Comparison of ENCODE assay signal across 17 cellular contexts in genomic region chr2:238868067-238868524, GRCh38. TPM values are rescaled to one million over a fixed set of nuclear protein-coding genes. Genes with fewer than 3 reads are reported as not detected.
A peak's percentile ranks its signal among the peaks of the same experiment; 100 is the strongest.
DNase-seq lines count a peak whose midpoint lies in the region; ATAC-seq and TF ChIP-seq lines count a peak whose summit lies in the region.
"Had no signal": no experiment of that assay in that cellular context is flagged by ENCODE, and none has a peak within 500 bp of the region (broad histone marks: within the 10 kb centered on the region; RNA-seq: fewer than 3 reads in every experiment).

No MANE protein-coding gene starts in this region.

- no peak overlapping the region for H2AFZ ChIP-seq in hepatocyte
- H2AFZ ChIP-seq: PC-9 had no signal

- intact Hi-C loops in ascending aorta (cut with DNase I) (loop anchor here (10.0 kb wide), 2 partner anchors 273 to 433 kb away; no protein-coding TSS in a partner anchor), stomach (cut with DNase I; ENCODE audit: low total_unique reads) (no loop called here)

- H3K79me2 ChIP-seq in hepatocyte: peaks cover 20% of the 10 kb centered on the region

- WGBS in hepatocyte (ENCODE audit: low lambda C conversion rate, missing lambda C conversion rate): 66% methylated on average over 10 of the region's 10 CpGs
- 64 to 78% (median 70%) methylated on average over 10 of the region's 10 CpGs for WGBS in stomach, 5 donors

- H3K27ac ChIP-seq in ascending aorta: peak overlapping the region; percentile 86 to 92
- H3K27ac ChIP-seq in hepatocyte: peak overlapping the region; percentile 6
- peak overlapping the region in 4 of 5 donors; percentile 47 to 84 (median 69) for H3K27ac ChIP-seq in stomach
- H3K27ac ChIP-seq: C4-2B, PC-9, thyroid gland had no signal

- H3K27me3 Mint-ChIP-seq in activated naive CD8-positive, alpha-beta T cell treated with anti-CD3 and anti-CD28 coated beads, Interleukin-2, amount 50 U/mL, for 24 hours: peaks cover 13% of the 10 kb centered on the region

- peak; percentile 56 for DNase-seq in ELR (ENCODE audit: low read depth)
- peak in 1 of 2 donors; percentile 85 for DNase-seq in ascending aorta (ENCODE audit: low spot score in 2 of 2)
- no peak for DNase-seq in hepatocyte (ENCODE audit: low spot score)
- no peak for DNase-seq in stomach
- no peak for DNase-seq in activated naive CD8-positive, alpha-beta T cell treated with anti-CD3 and anti-CD28 coated beads, Interleukin-2, amount 50 U/mL, for 24 hours
- DNase-seq in LoVo (ENCODE audit: low spot score): no peak
- no peak for DNase-seq in epidermal melanocyte (ENCODE audit: insufficient read length, low spot score)
- DNase-seq: DMS79 treated with DMSO at 0.1 percent for 48 hours, NCI-H1105, nucleus accumbens, PC-9, thyroid gland had no signal

- TF ChIP-seq CTCF in ascending aorta (IDR thresholded peaks at IDR 0.05) (no peak), hepatocyte (IDR thresholded peaks at IDR 0.05; ENCODE audit: poor library complexity) (no peak), stomach (IDR thresholded peaks at IDR 0.05) (no peak)

- H3K9me2 ChIP-seq in hepatocyte (replicated peaks; ENCODE audit: insufficient read depth): no peaks in the 10 kb centered on the region

- H3K4me1 ChIP-seq in ascending aorta: peaks cover 26 to 51% of the 10 kb centered on the region in 2 donors
- peaks cover 49% of the 10 kb centered on the region for H3K4me1 ChIP-seq in hepatocyte (ENCODE audit: insufficient read depth)
- peaks cover 38 to 66% (median 52%) of the 10 kb centered on the region in 4 donors for H3K4me1 ChIP-seq in stomach

- no peaks in the 10 kb centered on the region for H3K36me3 Mint-ChIP-seq in activated naive CD8-positive, alpha-beta T cell treated with anti-CD3 and anti-CD28 coated beads, Interleukin-2, amount 50 U/mL, for 24 hours (ENCODE audit: low read depth)
- H3K36me3 Mint-ChIP-seq: activated naive CD4-positive, alpha-beta T cell treated with anti-CD3 and anti-CD28 coated beads, Interleukin-2, amount 50 U/mL, for 24 hours had no signal

- peaks cover 6% of the 10 kb centered on the region for H3K4me1 Mint-ChIP-seq in activated naive CD8-positive, alpha-beta T cell treated with anti-CD3 and anti-CD28 coated beads, Interleukin-2, amount 50 U/mL, for 24 hours
- H3K4me1 Mint-ChIP-seq: activated naive CD4-positive, alpha-beta T cell treated with anti-CD3 and anti-CD28 coated beads, Interleukin-2, amount 50 U/mL, for 24 hours had no signal

- H3K36me3 ChIP-seq in ascending aorta (no peaks in the 10 kb centered on the region), hepatocyte (replicated peaks; ENCODE audit: insufficient read depth, low read depth) (no peaks in the 10 kb centered on the region), stomach (no peaks in the 10 kb centered on the region)
- H3K36me3 ChIP-seq: thyroid gland had no signal

- H3K4me3 ChIP-seq in ascending aorta (peak overlapping the region in 1 of 2 donors; percentile 23), hepatocyte (no peak overlapping the region), stomach (no peak overlapping the region)
- H3K4me3 ChIP-seq: GM12878, PC-9, thyroid gland had no signal

- no peaks in the 10 kb centered on the region for H3K27me3 ChIP-seq in ascending aorta
- no peaks in the 10 kb centered on the region for H3K27me3 ChIP-seq in hepatocyte
- H3K27me3 ChIP-seq in stomach: no peaks in the 10 kb centered on the region
- H3K27me3 ChIP-seq: thyroid gland had no signal

- TF ChIP-seq EP300 in stomach (IDR thresholded peaks at IDR 0.05): no peak

- H3K4me2 ChIP-seq in hepatocyte: no peak overlapping the region
- H3K4me2 ChIP-seq: PC-9 had no signal

- no peak for TF ChIP-seq POLR2A in stomach (IDR thresholded peaks at IDR 0.05)

- H3K27ac Mint-ChIP-seq in activated naive CD8-positive, alpha-beta T cell treated with anti-CD3 and anti-CD28 coated beads, Interleukin-2, amount 50 U/mL, for 24 hours: no peak overlapping the region
- H3K27ac Mint-ChIP-seq: activated naive CD4-positive, alpha-beta T cell treated with anti-CD3 and anti-CD28 coated beads, Interleukin-2, amount 50 U/mL, for 24 hours; T-helper 1 cell treated with Interleukin-12 subunit alpha and Interleukin-12 subunit beta and Interleukin-4 antibody, amounts not matched to agents 30 μg/mL and 1 μg/mL, for 36 hours had no signal

- no peaks in the 10 kb centered on the region for H4K20me1 ChIP-seq in hepatocyte (ENCODE audit: insufficient read depth, poor library complexity, severe bottlenecking)

- no peak for ATAC-seq in activated naive CD8-positive, alpha-beta T cell treated with anti-CD3 and anti-CD28 coated beads, Interleukin-2, amount 50 U/mL, for 24 hours
- ATAC-seq in HG03095 (IDR thresholded peaks at IDR 0.05; ENCODE audit: unreplicated experiment): no peak
- ATAC-seq: GM12878 had no signal

- no peaks in the 10 kb centered on the region for H3K9me3 ChIP-seq in ascending aorta
- H3K9me3 ChIP-seq in hepatocyte (ENCODE audit: low read depth): no peaks in the 10 kb centered on the region
- no peaks in the 10 kb centered on the region for H3K9me3 ChIP-seq in stomach
- H3K9me3 ChIP-seq: thyroid gland had no signal

- no peak overlapping the region for H3K4me3 Mint-ChIP-seq in activated naive CD8-positive, alpha-beta T cell treated with anti-CD3 and anti-CD28 coated beads, Interleukin-2, amount 50 U/mL, for 24 hours
- H3K4me3 Mint-ChIP-seq: activated naive CD4-positive, alpha-beta T cell treated with anti-CD3 and anti-CD28 coated beads, Interleukin-2, amount 50 U/mL, for 24 hours; T-helper 1 cell treated with Interleukin-12 subunit alpha and Interleukin-12 subunit beta and Interleukin-4 antibody, amounts not matched to agents 30 μg/mL and 1 μg/mL, for 36 hours had no signal

- no peaks in the 10 kb centered on the region for H3K9me3 Mint-ChIP-seq in activated naive CD8-positive, alpha-beta T cell treated with anti-CD3 and anti-CD28 coated beads, Interleukin-2, amount 50 U/mL, for 24 hours
- H3K9me3 Mint-ChIP-seq: activated naive CD4-positive, alpha-beta T cell treated with anti-CD3 and anti-CD28 coated beads, Interleukin-2, amount 50 U/mL, for 24 hours; T-helper 1 cell treated with Interleukin-12 subunit alpha and Interleukin-12 subunit beta and Interleukin-4 antibody, amounts not matched to agents 30 μg/mL and 1 μg/mL, for 36 hours had no signal

RNA-seq across cellular contexts. Expression of gene TWIST2, which starts 20.2 kb away (rescaled TPM):
- 108 TPM for total RNA-seq in ascending aorta
- 19.7 and 21.1 TPM in 2 replicates for total RNA-seq in hepatocyte
- 11.3 and 13.5 TPM in 2 replicates for polyA plus RNA-seq in hepatocyte
- total RNA-seq in stomach: 10 to 100 TPM in 3 of 5 donors, 1 to 10 TPM in 1, under 1 TPM in 1; 0.58 to 58.0 (median 22.8) TPM
- 10 to 100 TPM in 2 of 3 donors, 1 to 10 TPM in 1; 5.6 to 13.0 (median 11.6) TPM for polyA plus RNA-seq in stomach
- total RNA-seq: GM12878 had no signal
- polyA plus RNA-seq: GM12878 had no signal

Comparison
In these comparisons a context has a peak if more than half of its experiments do, and no peak if none do; other contexts are left out.
1. H3K27ac ChIP-seq: peak in every context shown above with its lines; median percentile 89 in ascending aorta; 69 in stomach; 6 in hepatocyte.